In the genomic region with DNA sequence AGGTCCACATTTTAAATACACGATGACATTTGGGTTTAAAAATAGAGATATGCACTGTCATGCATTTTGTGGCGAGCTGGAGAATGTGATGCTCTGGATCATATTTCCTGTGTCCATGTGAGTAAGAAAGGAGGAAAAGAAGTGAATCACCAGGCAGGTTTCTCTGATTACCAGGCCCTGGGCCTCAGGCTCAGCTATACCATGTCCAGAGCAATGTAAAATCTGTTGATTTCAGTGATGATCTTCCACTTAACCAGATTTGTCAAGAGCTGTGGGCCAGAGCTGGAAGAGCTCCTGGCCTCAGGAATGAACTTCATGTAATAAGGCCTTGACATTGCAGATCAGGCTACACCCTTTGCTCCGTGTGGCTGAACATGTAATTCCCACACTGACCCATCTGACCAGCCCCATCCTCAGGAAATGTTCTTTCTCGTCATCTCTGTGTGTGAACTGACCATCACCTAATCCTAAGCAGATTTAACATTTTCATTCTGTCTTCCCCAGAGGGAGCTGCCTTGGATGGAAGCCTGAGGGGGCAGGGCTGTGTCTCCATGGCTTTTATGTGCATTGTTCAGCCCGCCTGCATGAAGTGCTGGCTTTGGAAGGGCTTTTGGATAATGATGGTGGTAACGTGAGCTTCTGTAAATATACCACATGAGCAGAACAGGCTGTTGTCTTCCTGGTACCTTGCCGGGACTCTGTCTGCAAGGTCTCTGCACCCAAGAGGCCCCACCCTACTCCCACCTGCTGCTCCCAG, we compare ENCODE assay signal across 8 cellular contexts. TPM values are rescaled to one million over a fixed set of nuclear protein-coding genes. Genes with fewer than 3 reads are reported as not detected.
DNase-seq lines count a peak whose midpoint lies in the region; TF ChIP-seq lines count a peak whose summit lies in the region.

No MANE protein-coding gene starts in this region.

- H3K36me3 Mint-ChIP-seq in CD14-positive monocyte, result peaks cover 45 to 53% of the 10 kb centered on the region in 2 donors

- DNase-seq in CD14-positive monocyte (ENCODE audit: low spot score) (no peak), NCI-H146 (lab: John Stamatoyannopoulos, UW) (peak; percentile 96), T1000 (lab: John Stamatoyannopoulos, UW) (peak; percentile 26), left kidney (ENCODE audit: low read depth, low spot score) (peak; percentile 83), HEK293T (ENCODE audit: extremely low spot score) (no peak), GM19238 (ENCODE audit: insufficient read length, low spot score) (no peak), COLO829 (ENCODE audit: low spot score) (no peak)
- DNase-seq in activated naive CD4-positive, alpha-beta T cell (lab: John Stamatoyannopoulos, UW), result no peak

- POLR2A ChIA-PET in HEK293T (lab: Yijun Ruan, JAX), result no interaction called here

- peak overlapping the region in 6 of 7 donors; percentile 9 to 80 (median 47) for H3K27ac Mint-ChIP-seq in CD14-positive monocyte

- intact Hi-C loops in CD14-positive monocyte (cut with micrococcal nuclease), result no loop called here

- peaks cover 0 to 11% (median 7%) of the 10 kb centered on the region in 7 donors for H3K9me3 Mint-ChIP-seq in CD14-positive monocyte

- H3K27me3 Mint-ChIP-seq in CD14-positive monocyte (ENCODE audit: low read depth in 3 of 3), result peaks cover 0 to 2% (median 0%) of the 10 kb centered on the region in 3 donors

- CTCF ChIA-PET in HEK293T (lab: Yijun Ruan, JAX), result no interaction called here

- TF ChIP-seq CTCF in CD14-positive monocyte (IDR thresholded peaks at IDR 0.05), result no peak

- H3K4me1 Mint-ChIP-seq in CD14-positive monocyte, result peaks cover 8% of the 10 kb centered on the region

- H3K4me3 Mint-ChIP-seq in CD14-positive monocyte, result no peak overlapping the region

TF ChIP-seq in HEK293T, 16 proteins besides CTCF, POLR2A, EP300 and RAD21:
- no peak for TF ChIP-seq HDGF (IDR thresholded peaks at IDR 0.05; ENCODE audit: borderline replicate concordance)
- TF ChIP-seq FOXM1 (IDR thresholded peaks at IDR 0.05; ENCODE audit: borderline replicate concordance), result no peak
- no peak for TF ChIP-seq NFRKB (IDR thresholded peaks at IDR 0.05)
- no peak for TF ChIP-seq ELF4 (IDR thresholded peaks at IDR 0.05)
- TF ChIP-seq ZNF384 (IDR thresholded peaks at IDR 0.05), result no peak
- no peak for TF ChIP-seq L3MBTL2 (conservative IDR thresholded peaks at IDR 0.05)
- TF ChIP-seq ARNT (IDR thresholded peaks at IDR 0.05), result no peak
- TF ChIP-seq CTBP1 (IDR thresholded peaks at IDR 0.05; ENCODE audit: borderline replicate concordance), result no peak
- TF ChIP-seq FOXA1 (IDR thresholded peaks at IDR 0.05), result no peak
- TF ChIP-seq PKNOX1 (IDR thresholded peaks at IDR 0.05), result no peak
- TF ChIP-seq SUZ12 (IDR thresholded peaks at IDR 0.05), result no peak
- TF ChIP-seq SP1 (IDR thresholded peaks at IDR 0.05), result no peak
- no peak for TF ChIP-seq LEF1 (IDR thresholded peaks at IDR 0.05; ENCODE audit: borderline replicate concordance)
- no peak for TF ChIP-seq BHLHE40 (IDR thresholded peaks at IDR 0.05; ENCODE audit: borderline replicate concordance)
- no peak for TF ChIP-seq FOXK2 (IDR thresholded peaks at IDR 0.05)
- no peak for TF ChIP-seq TARDBP (IDR thresholded peaks at IDR 0.05)

RNA-seq across cellular contexts. Expression of gene CRACR2A, which starts 54.5 kb away (rescaled TPM):
- 1 to 10 TPM; 2.8 to 5.8 TPM for polyA plus RNA-seq in CD14-positive monocyte

Comparison
In these comparisons a context has a peak if more than half of its experiments do, and no peak if none do; other contexts are left out.
1. DNase-seq: peak in NCI-H146 (single experiment), T1000 (single experiment) and left kidney (single experiment); none in CD14-positive monocyte (single experiment), HEK293T (single experiment), activated naive CD4-positive, alpha-beta T cell (0 of 4), GM19238 (single experiment) and COLO829 (single experiment).